ENCODE assay signal across 24 cellular contexts in genomic region chr10:78015546-78015945, GRCh38.
"Had no signal": no experiment of that assay in that cellular context is flagged by ENCODE, and none has a peak within 500 bp of the region (broad histone marks: within the 10 kb centered on the region; RNA-seq: fewer than 3 reads in every experiment).

No MANE protein-coding gene starts in this region.

- H3K27ac ChIP-seq: breast epithelium, cardiac muscle cell had no signal

- H3K4me1 ChIP-seq: ascending aorta, breast epithelium had no signal

- DNase-seq: activated CD4-positive, alpha-beta T cell treated with anti-CD3 and anti-CD28 coated beads for 1 hour; activated CD4-positive, alpha-beta T cell treated with anti-CD3 and anti-CD28 coated beads for 4 hours; activated CD4-positive, alpha-beta T cell treated with anti-CD3 and anti-CD28 coated beads, Interleukin-2, amount 10 ng/mL, durations not matched to agents 7 days and 5 days; activated CD4-positive, alpha-beta T cell treated with anti-CD3 and anti-CD28 coated beads, Interleukin-2, amount 50 U/mL, for 48 hours; activated CD8-positive, alpha-beta memory T cell treated with anti-CD3 and anti-CD28 coated beads, Interleukin-2, amount 10 ng/mL, durations not matched to agents 7 days and 5 days; activated CD8-positive, alpha-beta memory T cell treated with anti-CD3 and anti-CD28 coated beads, Interleukin-2, amount 50 U/mL, for 4 hours; activated CD8-positive, alpha-beta T cell treated with anti-CD3 and anti-CD28 coated beads for 36 hours; activated effector memory CD4-positive, alpha-beta T cell treated with anti-CD3 and anti-CD28 coated beads, Interleukin-2, amount 50 U/mL, for 16 hours; activated naive CD4-positive, alpha-beta T cell; activated naive CD4-positive, alpha-beta T cell treated with anti-CD3 and anti-CD28 coated beads, Interleukin-2, amount 10 ng/mL, durations not matched to agents 7 days and 5 days; activated naive CD8-positive, alpha-beta T cell treated with anti-CD3 and anti-CD28 coated beads, Interleukin-2, amount 10 ng/mL, durations not matched to agents 7 days and 5 days; activated T-cell treated with anti-CD3 and anti-CD28 coated beads, Interleukin-2, amount 50 U/mL, for 1 hour; activated T-cell treated with anti-CD3 and anti-CD28 coated beads, Interleukin-2, amount 50 U/mL, for 48 hours; effector memory CD4-positive, alpha-beta T cell; endodermal cell; foreskin fibroblast; glutamatergic neuron; T-helper 2 cell had no signal

- H3K9me3 ChIP-seq: ascending aorta, breast epithelium had no signal

- ATAC-seq: activated CD8-positive, alpha-beta memory T cell treated with anti-CD3 and anti-CD28 coated beads, Interleukin-2, amount 10 ng/mL, durations not matched to agents 7 days and 5 days; activated CD8-positive, alpha-beta T cell treated with anti-CD3 and anti-CD28 coated beads for 36 hours; activated naive CD4-positive, alpha-beta T cell treated with anti-CD3 and anti-CD28 coated beads, Interleukin-2, amount 50 U/mL, for 72 hours; esophagus mucosa; WTC11 had no signal

- H3K27me3 ChIP-seq: ascending aorta, breast epithelium, cardiac muscle cell had no signal

- H3K4me3 ChIP-seq: ascending aorta, breast epithelium, cardiac muscle cell had no signal
